In the genomic region with DNA sequence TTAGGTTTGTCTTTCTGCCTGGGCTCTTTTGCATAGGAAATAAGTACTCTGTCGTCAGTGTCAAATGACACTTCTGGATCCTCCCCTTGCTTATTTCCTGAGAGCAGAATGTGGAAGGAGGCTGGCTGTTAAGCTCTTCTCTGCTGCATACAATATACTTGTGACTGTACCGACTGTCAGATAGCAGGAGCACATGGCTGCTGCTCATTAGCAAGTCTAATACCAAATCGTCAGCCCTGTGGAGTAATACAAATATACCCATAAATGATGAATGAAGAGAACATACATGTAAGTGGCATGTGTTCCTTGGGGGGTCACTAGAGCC, we compare ENCODE assay signal across 1 cellular context.
TF ChIP-seq lines count a peak whose summit lies in the region.

A gene (minus strand): TSS at position 40 of the 325 bp plus-strand sequence. CDS start 77 bp downstream, outside the sequence.

TF ChIP-seq in neural cell, 6 proteins besides CTCF, POLR2A, EP300 and RAD21 (continued from another document):
- peak; percentile 42 for TF ChIP-seq MXI1 (conservative IDR thresholded peaks at IDR 0.05; ENCODE audit: poor library complexity, severe bottlenecking)
